ENCODE assay signal across 15 cellular contexts in genomic region chr17:250487-251300, GRCh38.
DNase-seq lines count a peak whose midpoint lies in the region; ATAC-seq, FAIRE-seq and TF ChIP-seq lines count a peak whose summit lies in the region.
"Had no signal": no experiment of that assay in that cellular context is flagged by ENCODE, and none has a peak within 500 bp of the region (broad histone marks: within the 10 kb centered on the region; RNA-seq: fewer than 3 reads in every experiment).

No MANE protein-coding gene starts in this region.

- in situ Hi-C loops in K562 (cut with MboI) (no loop called here), KBM-7 (cut with MboI; ENCODE audit: low pct_unique_long_range_greater_than_20kb, low sequenced_read_pairs) (no loop called here)

- no peak for FAIRE-seq in K562 (lab: Jason Lieb, UNC)
- FAIRE-seq: GM18507 had no signal

- TF ChIP-seq POLR2A in K562 (conservative IDR thresholded peaks at IDR 0.05) (no peak), spleen (IDR thresholded peaks at IDR 0.05) (no peak)

- TF ChIP-seq CTCF in K562 (IDR thresholded peaks at IDR 0.05 in 2 of 3, conservative IDR thresholded peaks at IDR 0.05 in 1 of 3; ENCODE audit: insufficient read depth in 2 of 3, low read depth in 1 of 3, low read length in 3 of 3) (no peak), spleen (IDR thresholded peaks at IDR 0.05 in 8 of 11, conservative IDR thresholded peaks at IDR 0.05 in 3 of 11) (no peak)

- POLR2A ChIA-PET in K562 (lab: Yijun Ruan, JAX) = interaction anchor here (0.6 to 0.9 kb wide), 3 partner anchors 10 to 18 kb away, joined by 3 read pairs; no protein-coding TSS in a partner anchor

- WGBS in K562 (ENCODE audit: insufficient coverage, low coverage, missing lambda C conversion rate) = 17% methylated on average over 20 of the region's 27 CpGs
- WGBS in spleen, 5 donors = 88 to 95% (median 93%) methylated on average over 26 to 27 of the region's 27 CpGs

- H3K27me3 ChIP-seq in K562 (ENCODE audit: control insufficient read depth in 2 of 2, insufficient read depth in 2 of 2, low read length in 2 of 2) = peaks cover 0 to 28% of the 10 kb centered on the region in 2 experiments; a peak in 2 of 5 replicates
- H3K27me3 ChIP-seq in spleen (replicated peaks in 1 of 7) = no peaks in the 10 kb centered on the region

- H3K79me2 ChIP-seq in K562 (ENCODE audit: control insufficient read depth, insufficient read depth, low read length) = no peaks in the 10 kb centered on the region

- H3K27ac ChIP-seq in K562 (ENCODE audit: extremely low read depth, low read depth, low read length) (no peak overlapping the region), spleen (no peak overlapping the region)

- H3K4me2 ChIP-seq in K562 (ENCODE audit: insufficient read depth, low read length) = no peak overlapping the region

- peak; percentile 13 for DNase-seq in Right ventricle myocardium superior
- DNase-seq in Right ventricle myocardium inferior (ENCODE audit: missing footprints) = no peak
- DNase-seq in K562 (ENCODE audit: extremely low read depth in 1 of 4, low spot score in 3 of 4) = no peak
- peak; percentile 37 for DNase-seq in mesenteric fat pad (ENCODE audit: low spot score)
- DNase-seq in spleen = peak; percentile 35
- DNase-seq in KBM-7 = no peak
- DNase-seq in foreskin melanocyte = no peak
- DNase-seq: AML-193; CD4-positive, CD25-positive, alpha-beta regulatory T cell; H7; NCI-H1436 treated with DMSO at 0.1 percent for 48 hours; NCI-H2081; NCI-H510A treated with DMSO at 0.1 percent for 48 hours had no signal

- TF ChIP-seq EP300 in K562 (IDR thresholded peaks at IDR 0.05; ENCODE audit: low read length) = no peak

- no peaks in the 10 kb centered on the region for H4K20me1 ChIP-seq in K562 (replicated peaks; ENCODE audit: control insufficient read depth, insufficient read depth, low read length)

- intact Hi-C loops in Right ventricle myocardium superior (cut with DNase I) = no loop called here
- intact Hi-C loops in Right ventricle myocardium inferior (cut with DNase I) = no loop called here
- intact Hi-C loops in K562 (cut with micrococcal nuclease) = no loop called here
- intact Hi-C loops in spleen (cut with DNase I; ENCODE audit: low total_unique reads) = no loop called here

- no peaks in the 10 kb centered on the region for H3K9me1 ChIP-seq in K562 (ENCODE audit: control insufficient read depth, insufficient read depth, low read length)

- no peak overlapping the region for H3K4me3 ChIP-seq in K562
- H3K4me3 ChIP-seq in spleen = no peak overlapping the region

- TF ChIP-seq RAD21 in K562 (CRISPR knock-in tag; conservative IDR thresholded peaks at IDR 0.05 in 1 of 2, IDR thresholded peaks at IDR 0.05 in 1 of 2) = no peak

- ATAC-seq in Right ventricle myocardium superior (ENCODE audit: poor library complexity) (no peak), Right ventricle myocardium inferior (no peak), K562 (no peak), GM18498 (IDR thresholded peaks at IDR 0.05; ENCODE audit: unreplicated experiment) (no peak)

- H3K9me3 ChIP-seq in K562 (replicated peaks; ENCODE audit: control insufficient read depth, insufficient read depth, low read depth, low read length) (no peaks in the 10 kb centered on the region), spleen (no peaks in the 10 kb centered on the region)

- CTCF ChIA-PET in K562 (lab: Yijun Ruan, JAX; ENCODE audit: low intra/inter-chr PET ratio) = no interaction called here

- no peak overlapping the region for H3K9ac ChIP-seq in K562 (ENCODE audit: insufficient read depth in 1 of 2, low read depth in 2 of 2, low read length in 2 of 2)

- no peaks in the 10 kb centered on the region for H3K36me3 ChIP-seq in K562 (ENCODE audit: control insufficient read depth, insufficient read depth, low read length)
- peaks cover 0 to 18% (median 3%) of the 10 kb centered on the region in 6 donors for H3K36me3 ChIP-seq in spleen

- no TSS peak for BruUV-seq in K562 (replicated peaks; lab: Mats Ljungman, UMichigan)

- H3K4me1 ChIP-seq in K562 (replicated peaks in 1 of 2; ENCODE audit: control insufficient read depth in 2 of 2, insufficient read depth in 2 of 2, low read length in 2 of 2) = no peaks in the 10 kb centered on the region
- H3K4me1 ChIP-seq in spleen = peaks cover 0 to 18% (median 12%) of the 10 kb centered on the region in 6 donors

- H2AFZ ChIP-seq in K562 (ENCODE audit: low read depth, low read length) = no peak overlapping the region

TF ChIP-seq in K562, 482 proteins besides CTCF, POLR2A, EP300 and RAD21:
- peak; percentile 88 for TF ChIP-seq ZNF239 (CRISPR knock-in tag; IDR thresholded peaks at IDR 0.05)
- TF ChIP-seq RBM25 (IDR thresholded peaks at IDR 0.05; ENCODE audit: low read depth, low read length, severe bottlenecking) = peak; percentile 5
- TF ChIP-seq ZBTB33 (CRISPR knock-in tag; IDR thresholded peaks at IDR 0.05) = 0 out of 2 replicates have a peak, but pooled peaks have one; percentile 43
- TF ChIP-seq DNMT1 (IDR thresholded peaks at IDR 0.05) = peak; percentile 96
- no peak for TF ChIP-seq NFE2L1 (tag; IDR thresholded peaks at IDR 0.05; ENCODE audit: borderline replicate concordance, low read depth)
- TF ChIP-seq, protein P1, sequence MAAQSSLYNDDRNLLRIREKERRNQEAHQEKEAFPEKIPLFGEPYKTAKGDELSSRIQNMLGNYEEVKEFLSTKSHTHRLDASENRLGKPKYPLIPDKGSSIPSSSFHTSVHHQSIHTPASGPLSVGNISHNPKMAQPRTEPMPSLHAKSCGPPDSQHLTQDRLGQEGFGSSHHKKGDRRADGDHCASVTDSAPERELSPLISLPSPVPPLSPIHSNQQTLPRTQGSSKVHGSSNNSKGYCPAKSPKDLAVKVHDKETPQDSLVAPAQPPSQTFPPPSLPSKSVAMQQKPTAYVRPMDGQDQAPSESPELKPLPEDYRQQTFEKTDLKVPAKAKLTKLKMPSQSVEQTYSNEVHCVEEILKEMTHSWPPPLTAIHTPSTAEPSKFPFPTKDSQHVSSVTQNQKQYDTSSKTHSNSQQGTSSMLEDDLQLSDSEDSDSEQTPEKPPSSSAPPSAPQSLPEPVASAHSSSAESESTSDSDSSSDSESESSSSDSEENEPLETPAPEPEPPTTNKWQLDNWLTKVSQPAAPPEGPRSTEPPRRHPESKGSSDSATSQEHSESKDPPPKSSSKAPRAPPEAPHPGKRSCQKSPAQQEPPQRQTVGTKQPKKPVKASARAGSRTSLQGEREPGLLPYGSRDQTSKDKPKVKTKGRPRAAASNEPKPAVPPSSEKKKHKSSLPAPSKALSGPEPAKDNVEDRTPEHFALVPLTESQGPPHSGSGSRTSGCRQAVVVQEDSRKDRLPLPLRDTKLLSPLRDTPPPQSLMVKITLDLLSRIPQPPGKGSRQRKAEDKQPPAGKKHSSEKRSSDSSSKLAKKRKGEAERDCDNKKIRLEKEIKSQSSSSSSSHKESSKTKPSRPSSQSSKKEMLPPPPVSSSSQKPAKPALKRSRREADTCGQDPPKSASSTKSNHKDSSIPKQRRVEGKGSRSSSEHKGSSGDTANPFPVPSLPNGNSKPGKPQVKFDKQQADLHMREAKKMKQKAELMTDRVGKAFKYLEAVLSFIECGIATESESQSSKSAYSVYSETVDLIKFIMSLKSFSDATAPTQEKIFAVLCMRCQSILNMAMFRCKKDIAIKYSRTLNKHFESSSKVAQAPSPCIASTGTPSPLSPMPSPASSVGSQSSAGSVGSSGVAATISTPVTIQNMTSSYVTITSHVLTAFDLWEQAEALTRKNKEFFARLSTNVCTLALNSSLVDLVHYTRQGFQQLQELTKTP (IDR thresholded peaks at IDR 0.05; ENCODE audit: low read depth in 1 of 2, partially characterized antibody in 2 of 2) = no peak
- TF ChIP-seq, protein P2, sequence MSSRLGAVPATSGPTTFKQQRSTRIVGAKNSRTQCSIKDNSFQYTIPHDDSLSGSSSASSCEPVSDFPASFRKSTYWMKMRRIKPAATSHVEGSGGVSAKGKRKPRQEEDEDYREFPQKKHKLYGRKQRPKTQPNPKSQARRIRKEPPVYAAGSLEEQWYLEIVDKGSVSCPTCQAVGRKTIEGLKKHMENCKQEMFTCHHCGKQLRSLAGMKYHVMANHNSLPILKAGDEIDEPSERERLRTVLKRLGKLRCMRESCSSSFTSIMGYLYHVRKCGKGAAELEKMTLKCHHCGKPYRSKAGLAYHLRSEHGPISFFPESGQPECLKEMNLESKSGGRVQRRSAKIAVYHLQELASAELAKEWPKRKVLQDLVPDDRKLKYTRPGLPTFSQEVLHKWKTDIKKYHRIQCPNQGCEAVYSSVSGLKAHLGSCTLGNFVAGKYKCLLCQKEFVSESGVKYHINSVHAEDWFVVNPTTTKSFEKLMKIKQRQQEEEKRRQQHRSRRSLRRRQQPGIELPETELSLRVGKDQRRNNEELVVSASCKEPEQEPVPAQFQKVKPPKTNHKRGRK (tag; IDR thresholded peaks at IDR 0.05) = no peak
- no peak for TF ChIP-seq SMARCA5 (IDR thresholded peaks at IDR 0.05)
- no peak for TF ChIP-seq HNRNPK (IDR thresholded peaks at IDR 0.05; ENCODE audit: low read depth, low read length, poor library complexity, severe bottlenecking)
- TF ChIP-seq ZBTB1 (CRISPR knock-in tag; IDR thresholded peaks at IDR 0.05; ENCODE audit: borderline replicate concordance, low read depth) = no peak

Comparison
In these comparisons a context has a peak if more than half of its experiments do, and no peak if none do; other contexts are left out.
1. DNase-seq: peak in Right ventricle myocardium superior (single experiment), mesenteric fat pad (single experiment) and spleen (single experiment); none in Right ventricle myocardium inferior (single experiment), K562 (0 of 4), KBM-7 (single experiment) and foreskin melanocyte (single experiment).